In genomic region chr3:1087066-1087555, GRCh38 we compare ENCODE assay signal across 9 cellular contexts. TPM values are rescaled to one million over a fixed set of nuclear protein-coding genes. Genes with fewer than 3 reads are reported as not detected.
DNase-seq lines count a peak whose midpoint lies in the region; ATAC-seq and TF ChIP-seq lines count a peak whose summit lies in the region.
"Had no signal": no experiment of that assay in that cellular context is flagged by ENCODE, and none has a peak within 500 bp of the region (broad histone marks: within the 10 kb centered on the region; RNA-seq: fewer than 3 reads in every experiment).

No MANE protein-coding gene starts in this region.

- H3K27me3 Mint-ChIP-seq in naive thymus-derived CD4-positive, alpha-beta T cell: no peaks in the 10 kb centered on the region

- CTCF ChIA-PET in naive thymus-derived CD4-positive, alpha-beta T cell (lab: Charles Lee): no interaction called here

- no peaks in the 10 kb centered on the region for H3K9me3 ChIP-seq in WERI-Rb-1 (ENCODE audit: severe bottlenecking)
- H3K9me3 ChIP-seq in Peyer's patch: no peaks in the 10 kb centered on the region
- no peaks in the 10 kb centered on the region for H3K9me3 ChIP-seq in naive thymus-derived CD4-positive, alpha-beta T cell (ENCODE audit: control insufficient read depth in 2 of 3, low read length in 3 of 3)

- peaks cover 0 to 6% (median 0%) of the 10 kb centered on the region in 11 donors for H3K9me3 Mint-ChIP-seq in naive thymus-derived CD4-positive, alpha-beta T cell

- TF ChIP-seq POLR2A in Peyer's patch (IDR thresholded peaks at IDR 0.05): no peak

- peaks cover 0 to 2% (median 0%) of the 10 kb centered on the region in 7 donors for H3K4me1 Mint-ChIP-seq in naive thymus-derived CD4-positive, alpha-beta T cell

- H3K36me3 ChIP-seq in WERI-Rb-1 (no peaks in the 10 kb centered on the region), Peyer's patch (no peaks in the 10 kb centered on the region)
- no peaks in the 10 kb centered on the region for H3K36me3 ChIP-seq in naive thymus-derived CD4-positive, alpha-beta T cell (ENCODE audit: control insufficient read depth in 2 of 3, insufficient read depth in 3 of 3, low read length in 3 of 3)

- H3K27ac Mint-ChIP-seq in naive thymus-derived CD4-positive, alpha-beta T cell: no peak overlapping the region

- POLR2A ChIA-PET in naive thymus-derived CD4-positive, alpha-beta T cell (lab: Charles Lee): no interaction called here

- DNase-seq in DMS153 (lab: John Stamatoyannopoulos, UW): peak; percentile 5
- DNase-seq in DMS153 treated with DMSO at 0.1 percent for 48 hours (lab: John Stamatoyannopoulos, UW; ENCODE audit: unreplicated experiment): no peak
- no peak for DNase-seq in WERI-Rb-1
- peak; percentile 77 for DNase-seq in iris pigment epithelial cell (ENCODE audit: low read depth)
- DNase-seq in smooth muscle cell of the brain vasculature (ENCODE audit: low read depth, low spot score): peak; percentile 7
- DNase-seq in Peyer's patch: no peak
- no peak for DNase-seq in naive thymus-derived CD4-positive, alpha-beta T cell
- DNase-seq: PC-9 had no signal

- H3K36me3 Mint-ChIP-seq in naive thymus-derived CD4-positive, alpha-beta T cell: no peaks in the 10 kb centered on the region

- no peak for ATAC-seq in GM21515 (IDR thresholded peaks at IDR 0.05; ENCODE audit: unreplicated experiment)
- no peak for ATAC-seq in naive thymus-derived CD4-positive, alpha-beta T cell

- H3K4me3 ChIP-seq in WERI-Rb-1 (ENCODE audit: low read depth, low read length) (no peak overlapping the region), Peyer's patch (no peak overlapping the region)
- H3K4me3 ChIP-seq in naive thymus-derived CD4-positive, alpha-beta T cell (ENCODE audit: low read length): no peak overlapping the region
- H3K4me3 ChIP-seq: PC-9 had no signal

- TF ChIP-seq CTCF in WERI-Rb-1 (IDR thresholded peaks at IDR 0.05; ENCODE audit: low read depth, low read length) (peak; percentile 10; the same call in 1 of the 2 replicates), Peyer's patch (IDR thresholded peaks at IDR 0.05) (peak in 3 of 6 experiments; percentile 23 to 49 (median 41))

- intact Hi-C loops in naive thymus-derived CD4-positive, alpha-beta T cell (cut with micrococcal nuclease): no loop called here

- H3K27ac ChIP-seq in WERI-Rb-1: no peak overlapping the region
- no peak overlapping the region for H3K27ac ChIP-seq in Peyer's patch
- H3K27ac ChIP-seq in naive thymus-derived CD4-positive, alpha-beta T cell (ENCODE audit: low read depth, low read length): no peak overlapping the region
- H3K27ac ChIP-seq: PC-9 had no signal

- no peaks in the 10 kb centered on the region for H3K4me1 ChIP-seq in Peyer's patch
- H3K4me1 ChIP-seq in naive thymus-derived CD4-positive, alpha-beta T cell (ENCODE audit: control insufficient read depth in 2 of 2, insufficient read depth in 2 of 2, low read length in 2 of 2): no peaks in the 10 kb centered on the region

- H3K27me3 ChIP-seq in WERI-Rb-1 (ENCODE audit: insufficient read depth, low read depth, severe bottlenecking): no peaks in the 10 kb centered on the region
- H3K27me3 ChIP-seq in Peyer's patch: no peaks in the 10 kb centered on the region
- no peaks in the 10 kb centered on the region for H3K27me3 ChIP-seq in naive thymus-derived CD4-positive, alpha-beta T cell (ENCODE audit: control insufficient read depth in 2 of 2, insufficient read depth in 2 of 2, low read length in 2 of 2)

- no peak overlapping the region for H3K4me3 Mint-ChIP-seq in naive thymus-derived CD4-positive, alpha-beta T cell

RNA-seq across cellular contexts. Expression of gene CNTN6, which starts 5.7 kb away (rescaled TPM):
- under 1 TPM in 1 of 4 donors, not detected in 3; 0.47 TPM for total RNA-seq in Peyer's patch
- total RNA-seq in naive thymus-derived CD4-positive, alpha-beta T cell: not detected
- not detected for polyA plus RNA-seq in naive thymus-derived CD4-positive, alpha-beta T cell
- total RNA-seq: PC-9 had no signal

Comparison
In these comparisons a context has a peak if more than half of its experiments do, and no peak if none do; other contexts are left out.
1. DNase-seq: peak in DMS153 (single experiment), iris pigment epithelial cell (single experiment) and smooth muscle cell of the brain vasculature (single experiment); none in DMS153 treated with DMSO at 0.1 percent for 48 hours (single experiment), WERI-Rb-1 (single experiment), Peyer's patch (0 of 3) and naive thymus-derived CD4-positive, alpha-beta T cell (0 of 9).